Comparison of ENCODE assay signal across 1 cellular context in the genomic region with DNA sequence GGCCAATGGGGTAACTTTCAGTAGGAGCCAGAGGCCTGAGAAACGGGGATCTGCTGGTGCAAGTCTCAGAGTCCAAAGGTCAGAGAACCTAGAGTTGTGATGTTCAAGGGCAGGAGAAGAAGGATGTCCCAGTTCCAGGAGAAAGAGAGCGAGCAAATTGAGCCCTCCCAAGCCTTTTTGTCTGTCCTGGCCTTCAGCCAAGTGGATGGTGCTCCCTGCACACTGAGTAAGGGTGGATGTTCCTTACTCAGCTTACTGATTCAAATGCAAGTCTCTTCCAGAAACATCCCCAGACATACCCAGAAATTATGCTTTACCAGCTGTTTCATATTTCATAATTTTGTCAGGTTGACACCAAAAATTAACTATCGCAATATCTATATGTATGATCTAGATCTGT.
A peak's percentile ranks its signal among the peaks of the same experiment; 100 is the strongest.
TF ChIP-seq lines count a peak whose summit lies in the region.

No MANE protein-coding gene starts in this region.

TF ChIP-seq in K562, 482 proteins besides CTCF, POLR2A, EP300 and RAD21 (continued from another document):
- TF ChIP-seq, protein P1, sequence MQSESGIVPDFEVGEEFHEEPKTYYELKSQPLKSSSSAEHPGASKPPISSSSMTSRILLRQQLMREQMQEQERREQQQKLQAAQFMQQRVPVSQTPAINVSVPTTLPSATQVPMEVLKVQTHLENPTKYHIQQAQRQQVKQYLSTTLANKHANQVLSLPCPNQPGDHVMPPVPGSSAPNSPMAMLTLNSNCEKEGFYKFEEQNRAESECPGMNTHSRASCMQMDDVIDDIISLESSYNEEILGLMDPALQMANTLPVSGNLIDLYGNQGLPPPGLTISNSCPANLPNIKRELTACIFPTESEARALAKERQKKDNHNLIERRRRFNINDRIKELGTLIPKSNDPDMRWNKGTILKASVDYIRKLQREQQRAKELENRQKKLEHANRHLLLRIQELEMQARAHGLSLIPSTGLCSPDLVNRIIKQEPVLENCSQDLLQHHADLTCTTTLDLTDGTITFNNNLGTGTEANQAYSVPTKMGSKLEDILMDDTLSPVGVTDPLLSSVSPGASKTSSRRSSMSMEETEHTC (IDR thresholded peaks at IDR 0.05), result no peak
- TF ChIP-seq MAFK (IDR thresholded peaks at IDR 0.05; ENCODE audit: low read length) (no peak), PCBP1 (IDR thresholded peaks at IDR 0.05; ENCODE audit: low read depth, low read length, poor library complexity, severe bottlenecking) (no peak), ZNF263 (CRISPR knock-in tag; IDR thresholded peaks at IDR 0.05; ENCODE audit: borderline replicate concordance) (peak; percentile 80; the same call in 1 of the 2 replicates)
